In the genomic region with DNA sequence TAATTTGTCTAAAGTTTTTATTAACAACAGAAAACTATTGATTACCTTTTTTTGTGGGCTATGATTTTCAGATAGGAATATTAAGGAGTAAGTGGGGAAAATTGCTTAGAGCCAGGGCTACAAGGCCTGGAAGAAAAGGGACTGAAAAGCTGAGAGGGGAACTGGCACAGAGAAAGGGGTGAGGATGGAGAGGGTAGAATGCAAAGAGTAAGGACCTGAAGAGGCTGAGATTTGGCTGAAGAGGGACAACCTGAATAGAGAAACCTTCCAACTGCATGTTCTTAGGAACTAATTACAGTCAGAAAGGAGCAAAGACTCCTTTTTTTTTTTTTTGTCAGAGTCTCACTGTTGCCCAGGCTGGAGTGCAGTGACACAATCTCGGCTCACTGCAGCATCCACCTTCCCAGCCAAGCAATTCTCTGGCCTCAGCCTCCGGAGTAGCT, we compare ENCODE assay signal across 8 cellular contexts. TPM values are rescaled to one million over a fixed set of nuclear protein-coding genes. Genes with fewer than 3 reads are reported as not detected.
DNase-seq lines count a peak whose midpoint lies in the region; ATAC-seq and TF ChIP-seq lines count a peak whose summit lies in the region.

No MANE protein-coding gene starts in this region.

- H3K36me3 ChIP-seq in BLaER1 (peaks cover 31% of the 10 kb centered on the region), Karpas-422 (ENCODE audit: insufficient read depth, low read length) (no peaks in the 10 kb centered on the region)

- H3K4me3 ChIP-seq in BLaER1 (peak overlapping the region; percentile 64), Karpas-422 (ENCODE audit: low read length) (peak overlapping the region; percentile 82)

- no peaks in the 10 kb centered on the region for H3K27me3 ChIP-seq in BLaER1
- H3K27me3 ChIP-seq in Karpas-422 (ENCODE audit: low read length), result no peaks in the 10 kb centered on the region

- H3K4me2 ChIP-seq in BLaER1 (peak overlapping the region; percentile 93), Karpas-422 (ENCODE audit: low read depth, low read length, poor library complexity, severe bottlenecking) (peak overlapping the region; percentile 98)

- H3K36me3 Mint-ChIP-seq in central memory CD8-positive, alpha-beta T cell (ENCODE audit: insufficient read depth), result peaks cover 13% of the 10 kb centered on the region
- no peaks in the 10 kb centered on the region for H3K36me3 Mint-ChIP-seq in natural killer cell

- intact Hi-C loops in natural killer cell (cut with micrococcal nuclease), result loop anchor here (1.0 kb wide), 3 partner anchors 17 to 109 kb away; partner anchors contain the start of genes BTN2A1, BTN3A1 and BTN3A2

- no peak for TF ChIP-seq CTCF in natural killer cell (IDR thresholded peaks at IDR 0.05)

- H3K27ac ChIP-seq in BLaER1, result peak overlapping the region; percentile 90
- H3K27ac ChIP-seq in Karpas-422 (ENCODE audit: low read length), result peak overlapping the region; percentile 98

- peaks cover 52% of the 10 kb centered on the region for H3K4me1 Mint-ChIP-seq in central memory CD8-positive, alpha-beta T cell
- peaks cover 38 to 39% of the 10 kb centered on the region in 2 donors for H3K4me1 Mint-ChIP-seq in natural killer cell

- no peaks in the 10 kb centered on the region; the same call in 1 of the 2 replicates for H3K79me2 ChIP-seq in Karpas-422 (ENCODE audit: low read length)

- H3K4me1 ChIP-seq in BLaER1, result peaks cover 27% of the 10 kb centered on the region
- H3K4me1 ChIP-seq in Karpas-422 (ENCODE audit: low read length), result peaks cover 44% of the 10 kb centered on the region

- peak overlapping the region; percentile 92 for H3K4me3 Mint-ChIP-seq in central memory CD8-positive, alpha-beta T cell
- peak overlapping the region; percentile 99 for H3K4me3 Mint-ChIP-seq in natural killer cell

- peak overlapping the region; percentile 100 for H3K27ac Mint-ChIP-seq in central memory CD8-positive, alpha-beta T cell (ENCODE audit: low read depth)
- H3K27ac Mint-ChIP-seq in natural killer cell, result peak overlapping the region; percentile 94 to 99

- H3K27me3 Mint-ChIP-seq in central memory CD8-positive, alpha-beta T cell, result no peaks in the 10 kb centered on the region
- no peaks in the 10 kb centered on the region for H3K27me3 Mint-ChIP-seq in natural killer cell (ENCODE audit: low read depth in 2 of 2)

- ATAC-seq in central memory CD8-positive, alpha-beta T cell (replicated peaks; ENCODE audit: extremely low read depth, poor library complexity, severe bottlenecking), result no peak
- ATAC-seq in natural killer cell (peak in 1 of 3 donors; percentile 6), HG02642 (IDR thresholded peaks at IDR 0.05; ENCODE audit: poor library complexity, unreplicated experiment) (no peak), GM19324 (IDR thresholded peaks at IDR 0.05; ENCODE audit: low FRiP score, unreplicated experiment) (no peak), HG03378 (IDR thresholded peaks at IDR 0.05; ENCODE audit: unreplicated experiment) (no peak)

- peaks cover 7% of the 10 kb centered on the region for H3K9me3 Mint-ChIP-seq in central memory CD8-positive, alpha-beta T cell
- peaks cover 4% of the 10 kb centered on the region in 2 donors for H3K9me3 Mint-ChIP-seq in natural killer cell

- DNase-seq in Karpas-422 (peak; percentile 72), natural killer cell (no peak), NCI-H2029 treated with DMSO at 0.1 percent for 48 hours (lab: John Stamatoyannopoulos, UW) (no peak)
- DNase-seq in central memory CD8-positive, alpha-beta T cell (ENCODE audit: low spot score in 2 of 2), result no peak

- H4K20me1 ChIP-seq in BLaER1, result no peaks in the 10 kb centered on the region
- no peaks in the 10 kb centered on the region for H4K20me1 ChIP-seq in Karpas-422 (ENCODE audit: insufficient read depth, low read depth, low read length)

- H3K9me2 ChIP-seq in Karpas-422 (replicated peaks; ENCODE audit: insufficient read depth, low read length), result no peaks in the 10 kb centered on the region

- H2AFZ ChIP-seq in Karpas-422 (ENCODE audit: low read length), result no peak overlapping the region

- peaks cover 30% of the 10 kb centered on the region for H3K9me3 ChIP-seq in BLaER1
- H3K9me3 ChIP-seq in Karpas-422 (ENCODE audit: low read length), result no peaks in the 10 kb centered on the region; the same call in 1 of the 2 replicates

- peak overlapping the region; percentile 78 for H3K9ac ChIP-seq in BLaER1
- H3K9ac ChIP-seq in Karpas-422 (ENCODE audit: low read length), result peak overlapping the region; percentile 90

RNA-seq across cellular contexts. Expression of gene BTN2A1, which starts 16.7 kb away (rescaled TPM):
- 6.4 and 12.6 TPM in 2 replicates for total RNA-seq in Karpas-422 (2014; rRNA removed; shearing (Covaris generic); ENCODE audit: low replicate concordance)
- total RNA-seq in natural killer cell, result 10 to 100 TPM; 33.8 to 51.2 (median 43.3) TPM

RNA-seq across cellular contexts. Expression of gene BTN1A1, which starts 25.6 kb away (rescaled TPM):
- 0.22 TPM in 1 of 2 replicates, not detected in the other for total RNA-seq in Karpas-422 (2014; rRNA removed; shearing (Covaris generic); ENCODE audit: low replicate concordance)
- not detected for total RNA-seq in natural killer cell

RNA-seq across cellular contexts. Expression of gene BTN3A3, which starts 34.2 kb away (rescaled TPM):
- total RNA-seq in Karpas-422 (2014; rRNA removed; shearing (Covaris generic); ENCODE audit: low replicate concordance), result 15.2 and 24.1 TPM in 2 replicates
- 100 to 1,000 TPM in 2 of 3 donors, 10 to 100 TPM in 1; 88.1 to 154 (median 142) TPM for total RNA-seq in natural killer cell
